In the genomic region with DNA sequence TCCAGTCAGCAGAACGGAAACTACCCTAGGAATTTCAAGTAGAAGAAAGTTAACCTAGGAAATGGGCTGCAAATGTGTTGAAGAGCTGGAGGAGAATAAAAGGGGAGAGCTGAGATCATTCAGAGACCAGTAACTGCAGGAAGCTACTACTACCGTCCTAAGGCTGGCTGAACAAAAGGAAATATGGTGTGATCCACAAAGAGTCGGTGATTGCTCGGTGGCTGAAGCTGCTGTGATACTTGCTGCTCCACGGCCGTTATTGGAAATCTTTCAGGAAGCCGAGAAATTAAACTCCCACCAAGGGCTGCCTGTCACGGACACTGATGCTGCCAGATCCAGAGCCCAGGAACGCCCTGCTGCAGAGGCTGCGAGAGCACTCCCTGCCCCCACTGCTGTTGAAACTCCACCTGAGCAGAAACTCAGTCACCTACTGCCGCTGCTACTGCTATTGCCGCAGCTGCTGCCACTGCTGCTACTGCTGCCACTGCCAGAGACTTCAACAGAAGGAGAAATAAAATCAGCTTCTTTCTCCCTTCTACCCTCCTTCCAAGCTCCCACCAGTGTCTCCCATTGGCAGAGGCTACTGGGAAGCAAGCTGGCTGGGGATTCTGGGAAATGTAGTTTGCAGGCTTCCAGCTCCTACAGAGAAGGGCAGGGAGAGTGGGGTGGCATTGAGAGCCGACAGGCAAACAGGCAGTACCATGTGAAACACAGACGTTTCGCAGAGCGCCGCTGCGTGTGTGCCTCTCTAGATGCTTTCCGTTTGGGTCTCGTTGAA, we compare ENCODE assay signal across 8 cellular contexts.
DNase-seq lines count a peak whose midpoint lies in the region; ATAC-seq and TF ChIP-seq lines count a peak whose summit lies in the region.

No MANE protein-coding gene starts in this region.

- peaks cover 99% of the 10 kb centered on the region in 2 experiments for H3K4me1 ChIP-seq in neutrophil (ENCODE audit: control insufficient read depth in 1 of 2, insufficient read depth in 1 of 2, low read depth in 1 of 2, low read length in 1 of 2)
- peaks cover 35% of the 10 kb centered on the region for H3K4me1 ChIP-seq in vagina

- H3K9me3 Mint-ChIP-seq in activated naive CD8-positive, alpha-beta T cell treated with anti-CD3 and anti-CD28 coated beads, Interleukin-2, amount 10 ng/mL, durations not matched to agents 7 days and 5 days: peaks cover 4% of the 10 kb centered on the region

- DNase-seq in DMS153 (lab: John Stamatoyannopoulos, UW) (peak; percentile 78), LNCaP clone FGC (ENCODE audit: low read depth) (peak; percentile 21), SIG-M5 (lab: John Stamatoyannopoulos, UW) (peak; percentile 8), head of caudate nucleus (peak; percentile 61 to 95 (median 84)), vagina (ENCODE audit: extremely low spot score in 2 of 2) (no peak)
- DNase-seq in activated naive CD8-positive, alpha-beta T cell treated with anti-CD3 and anti-CD28 coated beads, Interleukin-2, amount 10 ng/mL, durations not matched to agents 7 days and 5 days: peak; percentile 63

- no peaks in the 10 kb centered on the region for H3K36me3 ChIP-seq in neutrophil
- H3K36me3 ChIP-seq in vagina: no peaks in the 10 kb centered on the region

- no peaks in the 10 kb centered on the region for H3K27me3 Mint-ChIP-seq in activated naive CD8-positive, alpha-beta T cell treated with anti-CD3 and anti-CD28 coated beads, Interleukin-2, amount 10 ng/mL, durations not matched to agents 7 days and 5 days

- peak overlapping the region; percentile 84 for H3K4me3 Mint-ChIP-seq in activated naive CD8-positive, alpha-beta T cell treated with anti-CD3 and anti-CD28 coated beads, Interleukin-2, amount 10 ng/mL, durations not matched to agents 7 days and 5 days

- H3K27me3 ChIP-seq in neutrophil: no peaks in the 10 kb centered on the region
- no peaks in the 10 kb centered on the region for H3K27me3 ChIP-seq in vagina

- POLR2A ChIA-PET in activated naive CD8-positive, alpha-beta T cell treated with anti-CD3 and anti-CD28 coated beads, Interleukin-2, amount 10 ng/mL, durations not matched to agents 7 days and 5 days (lab: Charles Lee): interaction anchor here (0.6 to 1.7 kb wide), 9 partner anchors 11 to 131 kb away, joined by 3 to 6 read pairs (median 4); partner anchors contain the start of gene IRF2

- H3K4me1 Mint-ChIP-seq in activated naive CD8-positive, alpha-beta T cell treated with anti-CD3 and anti-CD28 coated beads, Interleukin-2, amount 10 ng/mL, durations not matched to agents 7 days and 5 days: peaks cover 26% of the 10 kb centered on the region

- TF ChIP-seq CTCF in LNCaP clone FGC (IDR thresholded peaks at IDR 0.05; ENCODE audit: control insufficient read depth, extremely low read depth, insufficient read depth) (no peak), neutrophil (IDR thresholded peaks at IDR 0.05) (no peak), vagina (IDR thresholded peaks at IDR 0.05) (no peak)

- TF ChIP-seq POLR2A in vagina (IDR thresholded peaks at IDR 0.05): no peak

- H3K9me3 ChIP-seq in neutrophil (no peaks in the 10 kb centered on the region), vagina (no peaks in the 10 kb centered on the region)

- H3K4me3 ChIP-seq in LNCaP clone FGC (ENCODE audit: low read depth, low read length) (peak overlapping the region; percentile 67), neutrophil (ENCODE audit: low read depth in 1 of 2, low read length in 1 of 2) (peak overlapping the region; percentile 55 to 59), vagina (peak overlapping the region; percentile 56)

- peaks cover 3% of the 10 kb centered on the region for H3K36me3 Mint-ChIP-seq in activated naive CD8-positive, alpha-beta T cell treated with anti-CD3 and anti-CD28 coated beads, Interleukin-2, amount 10 ng/mL, durations not matched to agents 7 days and 5 days

- peak; percentile 53 for ATAC-seq in GM21717 (IDR thresholded peaks at IDR 0.05; ENCODE audit: unreplicated experiment)
- ATAC-seq in activated naive CD8-positive, alpha-beta T cell treated with anti-CD3 and anti-CD28 coated beads, Interleukin-2, amount 10 ng/mL, durations not matched to agents 7 days and 5 days (ENCODE audit: low read depth): peak; percentile 88

- peak overlapping the region; percentile 87 for H3K27ac Mint-ChIP-seq in activated naive CD8-positive, alpha-beta T cell treated with anti-CD3 and anti-CD28 coated beads, Interleukin-2, amount 10 ng/mL, durations not matched to agents 7 days and 5 days

- peak overlapping the region; percentile 98 for H3K27ac ChIP-seq in neutrophil
- peak overlapping the region; percentile 60 for H3K27ac ChIP-seq in vagina

- intact Hi-C loops in head of caudate nucleus (cut with DNase I) (loop anchor here (5.0 kb wide), 1 partner anchor 194 kb away; no protein-coding TSS in a partner anchor), vagina (cut with DNase I) (loop anchor here (5.0 kb wide), 1 partner anchor 39 kb away; no protein-coding TSS in a partner anchor)

Comparison
In these comparisons a context has a peak if more than half of its experiments do, and no peak if none do; other contexts are left out.
1. DNase-seq: peak in DMS153 (single experiment), LNCaP clone FGC (single experiment), SIG-M5 (single experiment), activated naive CD8-positive, alpha-beta T cell treated with anti-CD3 and anti-CD28 coated beads, Interleukin-2, amount 10 ng/mL, durations not matched to agents 7 days and 5 days (single experiment) and head of caudate nucleus (42 of 42); none in vagina (0 of 2).
2. Peak in every context shown above with its lines, with median percentiles within 50 percentile points of each other: H3K4me3 ChIP-seq.